Comparison of ENCODE assay signal across 12 cellular contexts in the genomic region with DNA sequence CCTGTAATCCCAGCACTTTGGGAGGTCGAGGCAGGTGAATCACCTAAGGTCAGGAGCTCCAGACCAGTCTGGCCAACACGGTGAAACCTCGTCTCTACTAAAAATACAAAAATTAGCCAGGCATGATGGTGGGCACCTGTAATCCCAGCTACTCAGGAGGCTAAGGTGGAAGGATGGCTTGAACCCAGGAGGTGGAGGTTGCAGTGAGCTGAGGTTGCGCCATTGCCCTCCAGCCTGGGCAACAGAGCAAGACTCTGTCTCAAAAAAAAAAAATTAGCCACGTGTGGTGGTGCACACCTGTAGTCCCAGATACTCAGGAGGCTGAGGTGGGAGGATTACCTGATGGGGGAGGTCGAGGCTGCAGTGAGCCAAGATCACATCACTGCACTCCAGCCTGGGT. TPM values are rescaled to one million over a fixed set of nuclear protein-coding genes. Genes with fewer than 3 reads are reported as not detected.
DNase-seq lines count a peak whose midpoint lies in the region; ATAC-seq and TF ChIP-seq lines count a peak whose summit lies in the region.
"Not testable (repeated sequence)": the region's sequence is repeated elsewhere in the genome, so short reads cannot be mapped to it uniquely, and the experiment has no call there.
"Had no signal": no experiment of that assay in that cellular context is flagged by ENCODE, and none has a peak within 500 bp of the region (broad histone marks: within the 10 kb centered on the region; RNA-seq: fewer than 3 reads in every experiment).

No MANE protein-coding gene starts in this region.

- CTCF ChIA-PET in WTC11 (lab: Charles Lee): interaction anchor here (1.8 to 2.0 kb wide), 2 partner anchors 39 to 154 kb away, joined by 5 to 8 read pairs; no protein-coding TSS in a partner anchor

- intact Hi-C loops in psoas muscle (cut with DNase I): not testable (repeated sequence)

- H3K27me3 ChIP-seq in HUES64 (ENCODE audit: insufficient read depth, low read length): not testable (repeated sequence)
- H3K27me3 ChIP-seq in psoas muscle (ENCODE audit: insufficient read depth in 3 of 3, low read length in 2 of 3): peaks cover 0 to 65% (median 6%) of the 10 kb centered on the region in 3 donors

- H3K27ac ChIP-seq in HUES64 (ENCODE audit: low read depth, low read length); psoas muscle: not testable (repeated sequence)

- H3K36me3 Mint-ChIP-seq in WTC11; activated naive CD8-positive, alpha-beta T cell treated with anti-CD3 and anti-CD28 coated beads, Interleukin-2, amount 10 ng/mL, durations not matched to agents 7 days and 5 days; naive thymus-derived CD8-positive, alpha-beta T cell: not testable (repeated sequence)

- POLR2A ChIA-PET in WTC11 (lab: Charles Lee): interaction anchor here (1.1 to 1.6 kb wide), 3 partner anchors 22 to 26 kb away, joined by 3 to 8 read pairs (median 6); no protein-coding TSS in a partner anchor
- POLR2A ChIA-PET in activated naive CD8-positive, alpha-beta T cell treated with anti-CD3 and anti-CD28 coated beads, Interleukin-2, amount 10 ng/mL, durations not matched to agents 7 days and 5 days (lab: Charles Lee): interaction anchor here (0.7 to 1.5 kb wide), 4 partner anchors 22 to 182 kb away, joined by 3 to 8 read pairs (median 4); a partner anchor contains a TSS
- POLR2A ChIA-PET in naive thymus-derived CD8-positive, alpha-beta T cell (lab: Charles Lee): interaction anchor here (0.8 to 1.1 kb wide), 2 partner anchors 22 to 40 kb away, joined by 4 read pairs; a partner anchor contains a TSS

- not testable (repeated sequence) for H3K9me3 ChIP-seq in ES-I3 (ENCODE audit: control insufficient read depth, insufficient read depth, low read length); HUES64 (ENCODE audit: insufficient read depth, low read depth, low read length); psoas muscle

- H3K9me3 Mint-ChIP-seq in WTC11; activated naive CD8-positive, alpha-beta T cell treated with anti-CD3 and anti-CD28 coated beads, Interleukin-2, amount 10 ng/mL, durations not matched to agents 7 days and 5 days; naive thymus-derived CD8-positive, alpha-beta T cell: not testable (repeated sequence)

- not testable (repeated sequence) for H3K4me1 Mint-ChIP-seq in WTC11; activated naive CD8-positive, alpha-beta T cell treated with anti-CD3 and anti-CD28 coated beads, Interleukin-2, amount 10 ng/mL, durations not matched to agents 7 days and 5 days
- H3K4me1 Mint-ChIP-seq in naive thymus-derived CD8-positive, alpha-beta T cell: peaks cover 4 to 19% (median 15%) of the 10 kb centered on the region in 4 donors

- H3K4me3 ChIP-seq in HUES64 (ENCODE audit: low read length) (peak overlapping the region; percentile 48; the same call in 1 of the 2 replicates), epithelial cell of proximal tubule (ENCODE audit: low read depth, low read length) (peak overlapping the region; percentile 51), psoas muscle (peak overlapping the region; percentile 11)

- not testable (repeated sequence) for H3K4me1 ChIP-seq in ES-I3 (ENCODE audit: insufficient read depth, low read length); HUES64 (ENCODE audit: insufficient read depth, low read length); psoas muscle

- peak overlapping the region; percentile 35; the same call in 1 of the 2 replicates for H3K9ac ChIP-seq in ES-I3 (ENCODE audit: low read depth, low read length)
- not testable (repeated sequence) for H3K9ac ChIP-seq in HUES64 (ENCODE audit: low read depth, low read length)

- TF ChIP-seq CTCF in WTC11 (IDR thresholded peaks at IDR 0.05); epithelial cell of proximal tubule (conservative IDR thresholded peaks at IDR 0.05; ENCODE audit: low read depth, low read length); psoas muscle (IDR thresholded peaks at IDR 0.05): not testable (repeated sequence)

- ATAC-seq in WTC11; activated naive CD8-positive, alpha-beta T cell treated with anti-CD3 and anti-CD28 coated beads, Interleukin-2, amount 10 ng/mL, durations not matched to agents 7 days and 5 days (ENCODE audit: low read depth); naive thymus-derived CD8-positive, alpha-beta T cell; psoas muscle: not testable (repeated sequence)

- not testable (repeated sequence) for DNase-seq in WTC11 (ENCODE audit: low spot score); activated naive CD8-positive, alpha-beta T cell treated with anti-CD3 and anti-CD28 coated beads, Interleukin-2, amount 10 ng/mL, durations not matched to agents 7 days and 5 days; epithelial cell of proximal tubule (ENCODE audit: low read depth); naive thymus-derived CD8-positive, alpha-beta T cell; psoas muscle

- peak overlapping the region; percentile 69 for H3K4me3 Mint-ChIP-seq in WTC11
- peak overlapping the region; percentile 64 for H3K4me3 Mint-ChIP-seq in activated naive CD8-positive, alpha-beta T cell treated with anti-CD3 and anti-CD28 coated beads, Interleukin-2, amount 10 ng/mL, durations not matched to agents 7 days and 5 days
- H3K4me3 Mint-ChIP-seq in naive thymus-derived CD8-positive, alpha-beta T cell: peak overlapping the region in 7 of 10 donors; percentile 3 to 54 (median 45)

- peaks cover 18% of the 10 kb centered on the region for H3K27me3 Mint-ChIP-seq in WTC11 (ENCODE audit: low read depth)
- H3K27me3 Mint-ChIP-seq in activated naive CD8-positive, alpha-beta T cell treated with anti-CD3 and anti-CD28 coated beads, Interleukin-2, amount 10 ng/mL, durations not matched to agents 7 days and 5 days: peaks cover 27% of the 10 kb centered on the region
- H3K27me3 Mint-ChIP-seq in naive thymus-derived CD8-positive, alpha-beta T cell: peaks cover 3 to 47% (median 13%) of the 10 kb centered on the region in 5 donors

- H3K36me3 ChIP-seq in ES-I3 (ENCODE audit: insufficient read depth, low read length); HUES64 (ENCODE audit: insufficient read depth, low read length); psoas muscle (ENCODE audit: insufficient read depth in 1 of 2, low read depth in 1 of 2): not testable (repeated sequence)

- H3K27ac Mint-ChIP-seq in WTC11: peak overlapping the region; percentile 63
- H3K27ac Mint-ChIP-seq in activated naive CD8-positive, alpha-beta T cell treated with anti-CD3 and anti-CD28 coated beads, Interleukin-2, amount 10 ng/mL, durations not matched to agents 7 days and 5 days: not testable (repeated sequence)
- peak overlapping the region in 1 of 10 donors; percentile 4 for H3K27ac Mint-ChIP-seq in naive thymus-derived CD8-positive, alpha-beta T cell

- 92% methylated on average over 6 of the region's 6 CpGs for WGBS in HUES64
- WGBS in psoas muscle, 3 donors: 71 to 72% (median 71%) methylated on average over 6 of the region's 6 CpGs

RNA-seq across cellular contexts. Expression of a gene that starts 5.9 kb away (rescaled TPM):
- 11.1 TPM for polyA plus RNA-seq in HUES64 (2013, experiment 1 of 2)
- 19.3 TPM for polyA plus RNA-seq in HUES64 (2013, experiment 2 of 2)
- 17.7 to 25.6 TPM (median 22.1 TPM) in 3 replicates for total RNA-seq in WTC11 (2021)
- total RNA-seq in activated naive CD8-positive, alpha-beta T cell treated with anti-CD3 and anti-CD28 coated beads, Interleukin-2, amount 10 ng/mL, durations not matched to agents 7 days and 5 days: not detected
- total RNA-seq in epithelial cell of proximal tubule: 3.2 and 17.1 TPM in 2 replicates
- total RNA-seq in naive thymus-derived CD8-positive, alpha-beta T cell: not detected
- not detected for polyA plus RNA-seq in naive thymus-derived CD8-positive, alpha-beta T cell
- 10 to 100 TPM in 2 of 4 donors, 1 to 10 TPM in 2; 9.3 to 17.9 (median 10.9) TPM for total RNA-seq in psoas muscle
- 1 to 10 TPM; 4.9 to 9.6 (median 6.8) TPM for polyA plus RNA-seq in psoas muscle
- total RNA-seq: CD4-positive, CD25-positive, alpha-beta regulatory T cell had no signal
- polyA plus RNA-seq: CD4-positive, CD25-positive, alpha-beta regulatory T cell; IgD-negative memory B cell had no signal

RNA-seq across cellular contexts. Expression of a gene that starts 7.6 kb away (rescaled TPM):
- not detected for polyA plus RNA-seq in HUES64 (2013, experiment 1 of 2)
- polyA plus RNA-seq in HUES64 (2013, experiment 2 of 2): not detected
- not detected in 3 replicates for total RNA-seq in WTC11 (2021)
- total RNA-seq in activated naive CD8-positive, alpha-beta T cell treated with anti-CD3 and anti-CD28 coated beads, Interleukin-2, amount 10 ng/mL, durations not matched to agents 7 days and 5 days: not detected
- not detected in 2 replicates for total RNA-seq in epithelial cell of proximal tubule
- not detected for total RNA-seq in naive thymus-derived CD8-positive, alpha-beta T cell
- polyA plus RNA-seq in naive thymus-derived CD8-positive, alpha-beta T cell: 1 to 10 TPM in 1 of 3 donors, not detected in 2; 1.2 TPM
- under 1 TPM in 1 of 4 donors, not detected in 3; 0.25 TPM for total RNA-seq in psoas muscle
- polyA plus RNA-seq in psoas muscle: under 1 TPM in 1 of 3 donors, not detected in 2; 0.05 TPM
- total RNA-seq: Caco-2, LHCN-M2, Right ventricle myocardium inferior had no signal
- polyA plus RNA-seq: CD4-positive, CD25-positive, alpha-beta regulatory T cell; IgD-negative memory B cell had no signal

RNA-seq across cellular contexts. Expression of a gene that starts 26.7 kb away (rescaled TPM):
- polyA plus RNA-seq in HUES64 (2013, experiment 1 of 2): 5.0 TPM
- 5.1 TPM for polyA plus RNA-seq in HUES64 (2013, experiment 2 of 2)
- 8.7 to 12.2 TPM (median 10.1 TPM) in 3 replicates for total RNA-seq in WTC11 (2021)
- 1 to 10 TPM; 2.6 to 2.9 TPM for total RNA-seq in activated naive CD8-positive, alpha-beta T cell treated with anti-CD3 and anti-CD28 coated beads, Interleukin-2, amount 10 ng/mL, durations not matched to agents 7 days and 5 days
- total RNA-seq in epithelial cell of proximal tubule: 199 and 483 TPM in 2 replicates
- 1 to 10 TPM; 3.0 to 4.2 TPM for total RNA-seq in naive thymus-derived CD8-positive, alpha-beta T cell
- polyA plus RNA-seq in naive thymus-derived CD8-positive, alpha-beta T cell: 1 to 10 TPM; 2.4 to 3.2 (median 2.8) TPM
- 10 to 100 TPM in 2 of 4 donors, 1 to 10 TPM in 2; 5.4 to 11.5 (median 8.5) TPM for total RNA-seq in psoas muscle
- 10 to 100 TPM in 1 of 3 donors, 1 to 10 TPM in 2; 4.3 to 30.3 (median 6.1) TPM for polyA plus RNA-seq in psoas muscle

RNA-seq across cellular contexts. Expression of a gene that starts 39.8 kb away (rescaled TPM):
- polyA plus RNA-seq in HUES64 (2013, experiment 1 of 2): 56.4 TPM
- 56.4 TPM for polyA plus RNA-seq in HUES64 (2013, experiment 2 of 2)
- total RNA-seq in WTC11 (2021) (66.7 to 84.4 TPM (median 68.1 TPM) in 3 replicates), epithelial cell of proximal tubule (102 and 161 TPM in 2 replicates), psoas muscle (10 to 100 TPM; 25.2 to 62.9 (median 50.4) TPM)
- 10 to 100 TPM; 79.0 to 84.8 TPM for total RNA-seq in activated naive CD8-positive, alpha-beta T cell treated with anti-CD3 and anti-CD28 coated beads, Interleukin-2, amount 10 ng/mL, durations not matched to agents 7 days and 5 days
- 100 to 1,000 TPM; 122 to 125 TPM for total RNA-seq in naive thymus-derived CD8-positive, alpha-beta T cell
- polyA plus RNA-seq in naive thymus-derived CD8-positive, alpha-beta T cell: 10 to 100 TPM; 56.2 to 70.7 (median 61.0) TPM
- 10 to 100 TPM; 48.8 to 72.1 (median 63.3) TPM for polyA plus RNA-seq in psoas muscle

RNA-seq across cellular contexts. Expression of a gene that starts 48.1 kb away (rescaled TPM):
- 0.55 TPM for polyA plus RNA-seq in HUES64 (2013, experiment 1 of 2)
- polyA plus RNA-seq in HUES64 (2013, experiment 2 of 2): 0.32 TPM
- total RNA-seq in WTC11 (2021): 0.66 to 0.78 TPM (median 0.70 TPM) in 3 replicates
- total RNA-seq in activated naive CD8-positive, alpha-beta T cell treated with anti-CD3 and anti-CD28 coated beads, Interleukin-2, amount 10 ng/mL, durations not matched to agents 7 days and 5 days: not detected
- total RNA-seq in epithelial cell of proximal tubule: 25.2 and 41.5 TPM in 2 replicates
- not detected for total RNA-seq in naive thymus-derived CD8-positive, alpha-beta T cell
- not detected for polyA plus RNA-seq in naive thymus-derived CD8-positive, alpha-beta T cell
- total RNA-seq in psoas muscle: under 1 TPM in 1 of 4 donors, not detected in 3; 0.08 TPM
- under 1 TPM in 2 of 3 donors, not detected in 1; 0.09 to 0.13 TPM for polyA plus RNA-seq in psoas muscle
- total RNA-seq: CD4-positive, CD25-positive, alpha-beta regulatory T cell; Right ventricle myocardium inferior had no signal
- polyA plus RNA-seq: CD4-positive, CD25-positive, alpha-beta regulatory T cell; IgD-negative memory B cell had no signal

Comparison
In these comparisons a context has a peak if more than half of its experiments do, and no peak if none do; other contexts are left out.
1. RNA of a gene that starts 26.7 kb away (total RNA-seq): 199 to 483 TPM in epithelial cell of proximal tubule; 5.4 to 11.5 TPM in psoas muscle, 8.7 to 12.2 TPM in WTC11, 3.0 to 4.2 TPM in naive thymus-derived CD8-positive, alpha-beta T cell and 2.6 to 2.9 TPM in activated naive CD8-positive, alpha-beta T cell treated with anti-CD3 and anti-CD28 coated beads, Interleukin-2, amount 10 ng/mL, durations not matched to agents 7 days and 5 days; every median in the first group is over 10 times any median in the second.
2. Peak in every context shown above with its lines, with median percentiles within 50 percentile points of each other: H3K4me3 ChIP-seq and H3K4me3 Mint-ChIP-seq.